ENCODE assay signal across 23 cellular contexts in genomic region chr1:47913225-47913823, GRCh38.
DNase-seq lines count a peak whose midpoint lies in the region; ATAC-seq, FAIRE-seq and TF ChIP-seq lines count a peak whose summit lies in the region.
"Had no signal": no experiment of that assay in that cellular context is flagged by ENCODE, and none has a peak within 500 bp of the region (broad histone marks: within the 10 kb centered on the region; RNA-seq: fewer than 3 reads in every experiment).

No MANE protein-coding gene starts in this region.

- peak; percentile 82 for ATAC-seq in left lobe of liver
- ATAC-seq: Panc1 had no signal

- DNase-seq in HuH-7 (ENCODE audit: low spot score) (peak; percentile 62), left lobe of liver (ENCODE audit: low spot score) (peak; percentile 62), nephron progenitor cell (no peak), small intestine (peak; percentile 62), NCI-H774 (lab: John Stamatoyannopoulos, UW) (no peak), NOMO-1 treated with dmso at 0.1 percent for 144 hours (lab: John Stamatoyannopoulos, UW; ENCODE audit: unreplicated experiment) (no peak), DMS53 (lab: John Stamatoyannopoulos, UW) (no peak)
- DNase-seq: DMS153, GM23248, H9, HFFc6, IMR-90, KG1, MG63, NCI-H1105 treated with DMSO at 0.1 percent for 48 hours, NCI-H146, NCI-H1930, NCI-H2107, NCI-H446 treated with DMSO at 0.1 percent for 48 hours, NCI-H526, SHP77 had no signal

- no peaks in the 10 kb centered on the region for H3K9me3 ChIP-seq in small intestine (ENCODE audit: control insufficient read depth, low read depth)
- H3K9me3 ChIP-seq: MG63 had no signal

- FAIRE-seq in small intestine (lab: Jason Lieb, UNC): no peak

- H3K4me3 ChIP-seq in small intestine (ENCODE audit: low read depth in 1 of 2, low read length in 2 of 2): no peak overlapping the region
- H3K4me3 ChIP-seq: GM23248, MG63 had no signal

- peaks cover 83% of the 10 kb centered on the region for H3K4me1 Mint-ChIP-seq in nephron progenitor cell

- peaks cover 16% of the 10 kb centered on the region for H3K36me3 Mint-ChIP-seq in nephron progenitor cell (ENCODE audit: low read depth)

- 56 to 78% (median 65%) methylated on average over 10 of the region's 10 CpGs for WGBS in small intestine, 3 donors

- no peaks in the 10 kb centered on the region for H3K9me3 Mint-ChIP-seq in nephron progenitor cell
- H3K9me3 Mint-ChIP-seq: H9 had no signal

- no peak overlapping the region for H3K27ac ChIP-seq in small intestine (ENCODE audit: low read depth in 1 of 2, low read length in 1 of 2)
- H3K27ac ChIP-seq: GM23248, RWPE1 had no signal

- H3K4me1 ChIP-seq in small intestine (ENCODE audit: control insufficient read depth in 2 of 2, insufficient read depth in 1 of 2, low read depth in 1 of 2, low read length in 1 of 2): peaks cover 0 to 3% of the 10 kb centered on the region in 2 donors

- H3K27me3 ChIP-seq in small intestine (ENCODE audit: control insufficient read depth in 2 of 2, insufficient read depth in 2 of 2, low read length in 2 of 2): no peaks in the 10 kb centered on the region
- H3K27me3 ChIP-seq: MG63 had no signal

- no peaks in the 10 kb centered on the region for H3K36me3 ChIP-seq in small intestine (ENCODE audit: control insufficient read depth in 2 of 2, insufficient read depth in 2 of 2, low read length in 2 of 2)
- H3K36me3 ChIP-seq: MG63 had no signal

- peaks cover 19% of the 10 kb centered on the region for H3K27me3 Mint-ChIP-seq in nephron progenitor cell (ENCODE audit: low read depth, poor library complexity)

- TF ChIP-seq CTCF in nephron progenitor cell (IDR thresholded peaks at IDR 0.05): no peak

- peak overlapping the region; percentile 58 for H3K4me3 Mint-ChIP-seq in nephron progenitor cell
- H3K4me3 Mint-ChIP-seq: H9, HFFc6 had no signal

- H3K27ac Mint-ChIP-seq in nephron progenitor cell: peak overlapping the region; percentile 66
- H3K27ac Mint-ChIP-seq: HFFc6 had no signal

Comparison
In these comparisons a context has a peak if more than half of its experiments do, and no peak if none do; other contexts are left out.
1. DNase-seq: peak in HuH-7 (single experiment), left lobe of liver (single experiment) and small intestine (single experiment); none in nephron progenitor cell (single experiment), NCI-H774 (single experiment), NOMO-1 treated with dmso at 0.1 percent for 144 hours (single experiment) and DMS53 (single experiment).